ENCODE assay signal across 24 cellular contexts in genomic region chr20:22821081-22821480, GRCh38.
DNase-seq lines count a peak whose midpoint lies in the region; TF ChIP-seq lines count a peak whose summit lies in the region.
"Had no signal": no experiment of that assay in that cellular context is flagged by ENCODE, and none has a peak within 500 bp of the region (broad histone marks: within the 10 kb centered on the region; RNA-seq: fewer than 3 reads in every experiment).

No MANE protein-coding gene starts in this region.

- H3K79me1 ChIP-seq in neuronal stem cell (ENCODE audit: low read depth, low read length) = no peaks in the 10 kb centered on the region

- no peaks in the 10 kb centered on the region for H3K9me3 ChIP-seq in Caco-2
- H3K9me3 ChIP-seq in neuronal stem cell (replicated peaks in 1 of 2; ENCODE audit: control insufficient read depth in 2 of 2, insufficient read depth in 1 of 2, low read depth in 1 of 2, low read length in 2 of 2) = no peaks in the 10 kb centered on the region
- H3K9me3 ChIP-seq: A549, Peyer's patch had no signal

- H2BK120ac ChIP-seq in neuronal stem cell (ENCODE audit: low read depth, low read length) = no peak overlapping the region

- H2BK12ac ChIP-seq in neuronal stem cell (ENCODE audit: low read length) = no peak overlapping the region

- no peak overlapping the region for H2AK5ac ChIP-seq in neuronal stem cell (ENCODE audit: low read depth, low read length)

- CTCF ChIA-PET in Caco-2 (lab: Charles Lee) = interaction anchor here (1.2 kb wide), 1 partner anchor 129 kb away, joined by 3 read pairs; no protein-coding TSS in a partner anchor

- POLR2A ChIA-PET in Caco-2 (lab: Charles Lee) = no interaction called here

- no peak overlapping the region for H2AFZ ChIP-seq in neuronal stem cell (ENCODE audit: low read length)

- peak overlapping the region; percentile 69 for H3K18ac ChIP-seq in neuronal stem cell (ENCODE audit: low read length)

- no peak overlapping the region for H3K23ac ChIP-seq in neuronal stem cell (ENCODE audit: low read depth, low read length, poor library complexity)

- no peak overlapping the region for H3K14ac ChIP-seq in neuronal stem cell (ENCODE audit: low read length)

- WGBS in neuronal stem cell (ENCODE audit: extremely low coverage in 2 of 2, insufficient read length in 2 of 2, insufficient replicate concordance in 1 of 2), 2 donors = no CpG with 5 or more reads among the region's 5 CpGs

- H3K4me1 ChIP-seq in Caco-2 = peaks cover 9% of the 10 kb centered on the region
- peaks cover 0 to 3% of the 10 kb centered on the region in 2 donors for H3K4me1 ChIP-seq in neuronal stem cell (ENCODE audit: control insufficient read depth in 2 of 2, insufficient read depth in 1 of 2, low read depth in 1 of 2, low read length in 2 of 2)
- H3K4me1 ChIP-seq: A549, Peyer's patch had no signal

- peaks cover 13% of the 10 kb centered on the region for H3K4me1 Mint-ChIP-seq in Caco-2 (ENCODE audit: low read depth, unreplicated experiment)
- H3K4me1 Mint-ChIP-seq: B cell, CD14-positive monocyte had no signal

- in situ Hi-C loops in SK-MEL-5 (cut with HindIII; ENCODE audit: low pct_unique_long_range_greater_than_20kb, low sequenced_read_pairs) = no loop called here

- H4K91ac ChIP-seq in neuronal stem cell (ENCODE audit: low read depth, low read length, poor library complexity) = no peak overlapping the region

- H3K27ac ChIP-seq in neuronal stem cell (replicated peaks; ENCODE audit: low read length) = no peak overlapping the region
- H3K27ac ChIP-seq: HL-60, Peyer's patch had no signal

- H3K27me3 ChIP-seq in Caco-2 (replicated peaks; ENCODE audit: control insufficient read depth, insufficient read depth, low read length) (no peaks in the 10 kb centered on the region), neuronal stem cell (ENCODE audit: control insufficient read depth in 3 of 3, insufficient read depth in 3 of 3, low read depth in 1 of 3, low read length in 3 of 3) (no peaks in the 10 kb centered on the region)
- H3K27me3 ChIP-seq: Peyer's patch had no signal

- intact Hi-C loops in Caco-2 (cut with micrococcal nuclease; ENCODE audit: unreplicated experiment) = no loop called here

- no peaks in the 10 kb centered on the region for H3K9me3 Mint-ChIP-seq in Caco-2 (ENCODE audit: unreplicated experiment)
- H3K9me3 Mint-ChIP-seq: CD14-positive monocyte, H9 had no signal

- no peak overlapping the region for H4K8ac ChIP-seq in neuronal stem cell (ENCODE audit: low read depth, low read length)

- no peak overlapping the region for H3K9ac ChIP-seq in neuronal stem cell (ENCODE audit: low read depth, low read length, poor library complexity)

- peak overlapping the region; percentile 56 for H3K27ac Mint-ChIP-seq in Caco-2 (ENCODE audit: unreplicated experiment)
- H3K27ac Mint-ChIP-seq: B cell, CD14-positive monocyte, H9, HFFc6 had no signal

- no peaks in the 10 kb centered on the region for H3K27me3 Mint-ChIP-seq in Caco-2 (ENCODE audit: insufficient read depth, unreplicated experiment)
- H3K27me3 Mint-ChIP-seq: B cell had no signal

- H3K36me3 Mint-ChIP-seq in Caco-2 (ENCODE audit: insufficient read depth, unreplicated experiment) = no peaks in the 10 kb centered on the region
- H3K36me3 Mint-ChIP-seq: CD14-positive monocyte had no signal

- H3K4me3 Mint-ChIP-seq in Caco-2 (ENCODE audit: unreplicated experiment) = no peak overlapping the region
- H3K4me3 Mint-ChIP-seq: B cell, CD14-positive monocyte, H9, HFFc6 had no signal

- BruUV-seq in Caco-2 (replicated peaks; lab: Mats Ljungman, UMichigan) = no TSS peak

- no peak overlapping the region for H3K4me3 ChIP-seq in Caco-2 (ENCODE audit: low read depth, low read length)
- no peak overlapping the region for H3K4me3 ChIP-seq in neuronal stem cell (ENCODE audit: low read length in 2 of 2)
- H3K4me3 ChIP-seq: A549, GM12878, Peyer's patch had no signal

- no peak overlapping the region for H3K4me2 ChIP-seq in neuronal stem cell (ENCODE audit: insufficient read depth, low read length, poor library complexity, severe bottlenecking)
- H3K4me2 ChIP-seq: A549 had no signal

- H2BK15ac ChIP-seq in neuronal stem cell (ENCODE audit: low read length) = no peak overlapping the region

- no peak for TF ChIP-seq CTCF in Caco-2 (IDR thresholded peaks at IDR 0.05; ENCODE audit: insufficient read depth in 1 of 2, low read depth in 1 of 2, low read length in 1 of 2, severe bottlenecking in 1 of 2, unreplicated experiment in 1 of 2)

- DNase-seq in Caco-2 (no peak), SK-MEL-5 (ENCODE audit: low read depth, low spot score) (peak; percentile 7), foreskin melanocyte (peak; percentile 41), neuronal stem cell (ENCODE audit: low spot score) (no peak), mesenteric fat pad (ENCODE audit: low spot score) (no peak), NCI-H1105 (lab: John Stamatoyannopoulos, UW) (no peak)
- no peak for DNase-seq in activated effector memory CD4-positive, alpha-beta T cell treated with anti-CD3 and anti-CD28 coated beads, Interleukin-2, amount 50 U/mL, for 16 hours
- DNase-seq: H9, HFFc6, KBM-7, MM.1S, NCI-H1092, NCI-H1436 treated with DMSO at 0.1 percent for 48 hours, NCI-H2029, NCI-H2171, NCI-H345, NCI-H524, NCI-H82, Peyer's patch had no signal

- H2BK5ac ChIP-seq in neuronal stem cell (ENCODE audit: low read length) = no peak overlapping the region

- no peak overlapping the region for H3K4ac ChIP-seq in neuronal stem cell (ENCODE audit: low read length)

- H3K36me3 ChIP-seq in Caco-2 (ENCODE audit: control insufficient read depth, insufficient read depth, low read length) (no peaks in the 10 kb centered on the region), neuronal stem cell (replicated peaks in 1 of 2; ENCODE audit: control insufficient read depth in 2 of 2, insufficient read depth in 2 of 2, low read length in 2 of 2) (no peaks in the 10 kb centered on the region)
- H3K36me3 ChIP-seq: Peyer's patch had no signal

Comparison
In these comparisons a context has a peak if more than half of its experiments do, and no peak if none do; other contexts are left out.
1. DNase-seq: peak in SK-MEL-5 (single experiment) and foreskin melanocyte (single experiment); none in Caco-2 (0 of 2), neuronal stem cell (single experiment), mesenteric fat pad (single experiment), activated effector memory CD4-positive, alpha-beta T cell treated with anti-CD3 and anti-CD28 coated beads, Interleukin-2, amount 50 U/mL, for 16 hours (single experiment) and NCI-H1105 (single experiment).